In the genomic region with DNA sequence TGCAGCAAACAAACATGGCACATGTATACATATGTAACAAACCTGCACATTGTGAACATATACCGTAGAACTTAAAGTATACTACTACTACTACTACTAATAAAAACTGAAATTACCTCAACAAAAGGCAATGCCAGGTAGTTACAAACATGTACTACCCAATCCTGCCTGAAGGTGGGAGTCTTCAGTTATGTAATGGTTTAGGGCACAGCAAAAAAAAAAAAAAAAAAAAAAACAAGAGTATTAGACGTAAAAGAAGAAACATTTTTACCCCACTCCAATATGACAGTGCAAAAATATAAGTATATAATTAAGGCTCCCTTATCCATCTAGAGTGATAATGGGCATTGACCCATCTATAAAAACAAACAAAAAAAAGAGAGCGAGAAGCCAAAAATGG, we compare ENCODE assay signal across 8 cellular contexts.
DNase-seq lines count a peak whose midpoint lies in the region; ATAC-seq, FAIRE-seq and TF ChIP-seq lines count a peak whose summit lies in the region.
"Not testable (repeated sequence)": the region's sequence is repeated elsewhere in the genome, so short reads cannot be mapped to it uniquely, and the experiment has no call there.

No MANE protein-coding gene starts in this region.

- H3K4me1 Mint-ChIP-seq in CD14-positive monocyte; activated CD4-positive, alpha-beta T cell treated with anti-CD3 and anti-CD28 coated beads for 36 hours: not testable (repeated sequence)

- not testable (repeated sequence) for H3K9me3 Mint-ChIP-seq in CD14-positive monocyte; activated CD4-positive, alpha-beta T cell treated with anti-CD3 and anti-CD28 coated beads for 36 hours (ENCODE audit: low read depth)

- not testable (repeated sequence) for H3K4me3 ChIP-seq in choroid plexus epithelial cell (ENCODE audit: low read depth, low read length); kidney (ENCODE audit: low read length in 2 of 2)

- TF ChIP-seq CTCF in CD14-positive monocyte (IDR thresholded peaks at IDR 0.05) (peak; percentile 48), choroid plexus epithelial cell (conservative IDR thresholded peaks at IDR 0.05; ENCODE audit: low read depth, low read length) (peak; percentile 49), kidney (IDR thresholded peaks at IDR 0.05; ENCODE audit: borderline replicate concordance, extremely low read depth, insufficient read depth) (peak; percentile 15)

- H3K4me1 ChIP-seq in kidney (ENCODE audit: control insufficient read depth in 1 of 2, insufficient read depth in 1 of 2, low read depth in 1 of 2, low read length in 2 of 2) = not testable (repeated sequence)

- not testable (repeated sequence) for H3K36me3 ChIP-seq in kidney (ENCODE audit: control insufficient read depth in 1 of 2, insufficient read depth in 2 of 2, low read length in 2 of 2)

- not testable (repeated sequence) for DNase-seq in CD14-positive monocyte (ENCODE audit: low spot score); kidney
- peak; percentile 0 for DNase-seq in NCI-H748 (lab: John Stamatoyannopoulos, UW; ENCODE audit: unreplicated experiment)
- peak; percentile 34 for DNase-seq in activated CD4-positive, alpha-beta T cell treated with anti-CD3 and anti-CD28 coated beads for 36 hours
- peak; percentile 28 for DNase-seq in choroid plexus epithelial cell (ENCODE audit: low read depth)
- peak in 2 of 3 donors; percentile 7 to 20 for DNase-seq in stimulated activated CD4-positive, alpha-beta T cell treated with anti-CD3 and anti-CD28 coated beads, Interleukin-12 subunit alpha, Interleukin-12 subunit beta, amount 100 ng/mL, for 48 hours (ENCODE audit: low read depth in 2 of 3, low spot score in 1 of 3)

- H3K4me3 Mint-ChIP-seq in CD14-positive monocyte; activated CD4-positive, alpha-beta T cell treated with anti-CD3 and anti-CD28 coated beads for 36 hours: not testable (repeated sequence)

- POLR2A ChIA-PET in activated CD4-positive, alpha-beta T cell treated with anti-CD3 and anti-CD28 coated beads for 36 hours (lab: Charles Lee) = not testable (repeated sequence)

- H3K9me3 ChIP-seq in kidney (ENCODE audit: control insufficient read depth in 1 of 2, low read length in 2 of 2) = not testable (repeated sequence)

- not testable (repeated sequence) for H3K27me3 Mint-ChIP-seq in CD14-positive monocyte (ENCODE audit: low read depth in 3 of 3); activated CD4-positive, alpha-beta T cell treated with anti-CD3 and anti-CD28 coated beads for 36 hours

- ATAC-seq in GM18511 (IDR thresholded peaks at IDR 0.05; ENCODE audit: unreplicated experiment) (peak; percentile 84), HG03354 (IDR thresholded peaks at IDR 0.05; ENCODE audit: poor library complexity, severe bottlenecking, unreplicated experiment) (peak; percentile 79)
- ATAC-seq in activated CD4-positive, alpha-beta T cell treated with anti-CD3 and anti-CD28 coated beads for 36 hours = not testable (repeated sequence)

- H3K9ac ChIP-seq in kidney (ENCODE audit: low read length in 2 of 2) = not testable (repeated sequence)

- H3K36me3 Mint-ChIP-seq in CD14-positive monocyte; activated CD4-positive, alpha-beta T cell treated with anti-CD3 and anti-CD28 coated beads for 36 hours (ENCODE audit: low read depth): not testable (repeated sequence)

- not testable (repeated sequence) for FAIRE-seq in kidney (lab: Jason Lieb, UNC)

- intact Hi-C loops in CD14-positive monocyte (cut with micrococcal nuclease); activated CD4-positive, alpha-beta T cell treated with anti-CD3 and anti-CD28 coated beads for 36 hours (cut with DNase I, micrococcal nuclease); kidney (cut with DNase I): not testable (repeated sequence)

- not testable (repeated sequence) for H3K27ac Mint-ChIP-seq in CD14-positive monocyte; activated CD4-positive, alpha-beta T cell treated with anti-CD3 and anti-CD28 coated beads for 36 hours

- CTCF ChIA-PET in activated CD4-positive, alpha-beta T cell treated with anti-CD3 and anti-CD28 coated beads for 36 hours (lab: Charles Lee) = not testable (repeated sequence)

- not testable (repeated sequence) for H3K27ac ChIP-seq in kidney (ENCODE audit: low read depth in 2 of 2, low read length in 2 of 2)
